ENCODE assay signal across 10 cellular contexts in genomic region chr22:19799322-19800190, GRCh38. TPM values are rescaled to one million over a fixed set of nuclear protein-coding genes. Genes with fewer than 3 reads are reported as not detected.
DNase-seq lines count a peak whose midpoint lies in the region; ATAC-seq and TF ChIP-seq lines count a peak whose summit lies in the region.
"Had no signal": no experiment of that assay in that cellular context is flagged by ENCODE, and none has a peak within 500 bp of the region (broad histone marks: within the 10 kb centered on the region; RNA-seq: fewer than 3 reads in every experiment).

No MANE protein-coding gene starts in this region.

- no CpG with 5 or more reads among the region's 35 CpGs for WGBS in trophoblast cell (ENCODE audit: extremely low coverage, insufficient coverage, insufficient read length)

- H3K27ac ChIP-seq in RWPE1 = peak overlapping the region; percentile 100
- H3K27ac ChIP-seq in fibroblast of lung (ENCODE audit: insufficient read depth, low read length) = no peak overlapping the region
- H3K27ac ChIP-seq in trophoblast cell (ENCODE audit: low read depth, low read length) = no peak overlapping the region

- H3K79me1 ChIP-seq in trophoblast cell (ENCODE audit: low read length) = no peaks in the 10 kb centered on the region

- H3K9ac ChIP-seq in fibroblast of lung (ENCODE audit: insufficient read depth, low read length) (no peak overlapping the region), trophoblast cell (ENCODE audit: low read length) (no peak overlapping the region)

- CTCF ChIA-PET in RWPE1 (lab: Yijun Ruan, JAX) = no interaction called here

- ATAC-seq in HG02588 (IDR thresholded peaks at IDR 0.05; ENCODE audit: unreplicated experiment) = no peak

- H2BK120ac ChIP-seq in trophoblast cell (ENCODE audit: insufficient read depth, low read length, poor library complexity) = no peak overlapping the region

- no peak overlapping the region for H3K23ac ChIP-seq in trophoblast cell (ENCODE audit: low read length)

- TF ChIP-seq CTCF in RWPE1 (conservative IDR thresholded peaks at IDR 0.05; ENCODE audit: low read depth) = no peak
- TF ChIP-seq CTCF in fibroblast of lung (conservative IDR thresholded peaks at IDR 0.05 in 1 of 2, IDR thresholded peaks at IDR 0.05 in 1 of 2; ENCODE audit: low read depth in 1 of 2, low read length in 2 of 2) = no peak

- H2AK5ac ChIP-seq in trophoblast cell (ENCODE audit: low read length) = no peak overlapping the region

- no peaks in the 10 kb centered on the region for H4K20me1 ChIP-seq in fibroblast of lung (ENCODE audit: control insufficient read depth, extremely low read depth, insufficient read depth, low read length)

- H3K18ac ChIP-seq in trophoblast cell (ENCODE audit: low read length) = no peak overlapping the region

- H2AFZ ChIP-seq in fibroblast of lung (ENCODE audit: low read length) = no peak overlapping the region
- H2AFZ ChIP-seq in trophoblast cell (ENCODE audit: insufficient read depth, low read length, poor library complexity) = no peak overlapping the region

- no peak overlapping the region for H3K14ac ChIP-seq in trophoblast cell (ENCODE audit: low read length)

- H3K27me3 ChIP-seq in fibroblast of lung (ENCODE audit: control insufficient read depth, insufficient read depth, low read length) = no peaks in the 10 kb centered on the region
- H3K27me3 ChIP-seq in trophoblast cell (ENCODE audit: insufficient read depth, low read length) = no peaks in the 10 kb centered on the region

- DNase-seq in Daoy (ENCODE audit: low read depth) (peak; percentile 97), RWPE1 (ENCODE audit: low spot score) (no peak), fibroblast of lung (ENCODE audit: low read depth in 2 of 2) (peak; percentile 80 to 97), trophoblast cell (peak; percentile 94 to 97), NCI-H2081 treated with DMSO at 0.1 percent for 48 hours (lab: John Stamatoyannopoulos, UW) (no peak), NCI-H2029 treated with DMSO at 0.1 percent for 48 hours (lab: John Stamatoyannopoulos, UW) (no peak), COLO829 (ENCODE audit: low spot score) (no peak)
- DNase-seq: activated T-cell treated with anti-CD3 and anti-CD28 coated beads, Interleukin-2, amount 50 U/mL, for 72 hours; effector CD8-positive, alpha-beta T cell had no signal

- no peak overlapping the region for H3K4ac ChIP-seq in trophoblast cell (ENCODE audit: low read depth, low read length)

- H2BK12ac ChIP-seq in trophoblast cell (ENCODE audit: low read length) = no peak overlapping the region

- H3K4me2 ChIP-seq in fibroblast of lung (ENCODE audit: extremely low read depth, insufficient read depth, low read length) (peak overlapping the region; percentile 15), trophoblast cell (ENCODE audit: low read length) (no peak overlapping the region)

- H3K36me3 ChIP-seq in fibroblast of lung (ENCODE audit: control insufficient read depth, insufficient read depth, low read length) (no peaks in the 10 kb centered on the region), trophoblast cell (ENCODE audit: control insufficient read depth in 1 of 2, insufficient read depth in 2 of 2, low read length in 2 of 2) (peaks cover 1 to 7% of the 10 kb centered on the region in 2 experiments)

- H3K4me1 ChIP-seq in fibroblast of lung (ENCODE audit: control insufficient read depth, extremely low read depth, insufficient read depth, low read length) (peaks cover 5% of the 10 kb centered on the region), trophoblast cell (ENCODE audit: control insufficient read depth in 1 of 2, insufficient read depth in 2 of 2, low read length in 2 of 2) (no peaks in the 10 kb centered on the region)

- no peak overlapping the region for H2BK5ac ChIP-seq in trophoblast cell (ENCODE audit: low read depth, low read length, poor library complexity)

- no peak overlapping the region for H4K8ac ChIP-seq in trophoblast cell (ENCODE audit: low read depth, low read length)

- H3K9me3 ChIP-seq in fibroblast of lung (ENCODE audit: control insufficient read depth, insufficient read depth, low read depth, low read length) (no peaks in the 10 kb centered on the region), trophoblast cell (ENCODE audit: insufficient read depth, low read depth, low read length) (peaks cover 2% of the 10 kb centered on the region)

- H4K12ac ChIP-seq in trophoblast cell (ENCODE audit: low read depth, low read length) = no peak overlapping the region

- POLR2A ChIA-PET in RWPE1 (lab: Yijun Ruan, JAX; ENCODE audit: low non-redundant PET) = no interaction called here

- H3K79me2 ChIP-seq in fibroblast of lung (ENCODE audit: control insufficient read depth, insufficient read depth, low read length) = no peaks in the 10 kb centered on the region
- H3K79me2 ChIP-seq in trophoblast cell (ENCODE audit: control insufficient read depth, insufficient read depth, low read length, poor library complexity) = no peaks in the 10 kb centered on the region

- H4K91ac ChIP-seq in trophoblast cell (ENCODE audit: low read depth, low read length) = no peak overlapping the region

- H3K4me3 ChIP-seq in fibroblast of lung (replicated peaks in 1 of 4; ENCODE audit: control extremely low read depth in 1 of 4, insufficient read depth in 1 of 4, low read depth in 3 of 4, low read length in 4 of 4) = no peak overlapping the region
- no peak overlapping the region for H3K4me3 ChIP-seq in trophoblast cell (ENCODE audit: low read depth, low read length)

RNA-seq across cellular contexts. Expression of gene TBX1, which starts 39.0 kb away (rescaled TPM):
- total RNA-seq in Daoy (2014; rRNA removed; shearing (Covaris generic)) = 1.1 and 1.6 TPM in 2 replicates
- total RNA-seq in fibroblast of lung = not detected in 2 replicates
- polyA plus RNA-seq in fibroblast of lung = not detected in 2 replicates
- polyA plus RNA-seq in fibroblast of lung (2012) = not detected in 2 replicates
- polyA minus RNA-seq in fibroblast of lung (ENCODE audit: low replicate concordance) = not detected in 2 replicates
- polyA plus RNA-seq in trophoblast cell (2013) = 6.7 and 6.8 TPM in 2 replicates

RNA-seq across cellular contexts. Expression of gene GNB1L, which starts 55.1 kb away (rescaled TPM):
- total RNA-seq in Daoy (2014; rRNA removed; shearing (Covaris generic)) = 16.1 and 17.0 TPM in 2 replicates
- total RNA-seq in fibroblast of lung = 6.4 and 7.8 TPM in 2 replicates
- polyA plus RNA-seq in fibroblast of lung = 1.4 and 2.1 TPM in 2 replicates
- 4.0 and 6.5 TPM in 2 replicates for polyA plus RNA-seq in fibroblast of lung (2012)
- 0.71 and 1.3 TPM in 2 replicates for polyA minus RNA-seq in fibroblast of lung (ENCODE audit: low replicate concordance)
- polyA plus RNA-seq in trophoblast cell (2013) = 10.4 and 11.5 TPM in 2 replicates

RNA-seq across cellular contexts. Expression of gene RTL10, which starts 55.1 kb away (rescaled TPM):
- 8.2 and 11.2 TPM in 2 replicates for total RNA-seq in Daoy (2014; rRNA removed; shearing (Covaris generic))
- 7.3 and 7.7 TPM in 2 replicates for total RNA-seq in fibroblast of lung
- polyA plus RNA-seq in fibroblast of lung = 5.6 and 6.5 TPM in 2 replicates
- 7.5 and 8.7 TPM in 2 replicates for polyA plus RNA-seq in fibroblast of lung (2012)
- polyA minus RNA-seq in fibroblast of lung (ENCODE audit: low replicate concordance) = 22.6 and 34.5 TPM in 2 replicates
- polyA plus RNA-seq in trophoblast cell (2013) = 10.8 and 11.6 TPM in 2 replicates

Comparison
In these comparisons a context has a peak if more than half of its experiments do, and no peak if none do; other contexts are left out.
1. DNase-seq: peak in Daoy (single experiment), fibroblast of lung (2 of 2) and trophoblast cell (2 of 2); none in RWPE1 (single experiment), NCI-H2081 treated with DMSO at 0.1 percent for 48 hours (single experiment), NCI-H2029 treated with DMSO at 0.1 percent for 48 hours (single experiment) and COLO829 (single experiment).